Comparison of ENCODE assay signal across 14 cellular contexts in genomic region chr3:98587654-98588532, GRCh38. TPM values are rescaled to one million over a fixed set of nuclear protein-coding genes. Genes with fewer than 3 reads are reported as not detected.
A peak's percentile ranks its signal among the peaks of the same experiment; 100 is the strongest.
DNase-seq lines count a peak whose midpoint lies in the region; ATAC-seq, FAIRE-seq and TF ChIP-seq lines count a peak whose summit lies in the region.
"Had no signal": no experiment of that assay in that cellular context is flagged by ENCODE, and none has a peak within 500 bp of the region (broad histone marks: within the 10 kb centered on the region; RNA-seq: fewer than 3 reads in every experiment).

No MANE protein-coding gene starts in this region.

- 80% methylated on average over 2 of the region's 2 CpGs for WGBS in HepG2 (ENCODE audit: low lambda C conversion rate)
- 52 to 59% methylated on average over 2 of the region's 2 CpGs for WGBS in tibial nerve, 2 donors

- H3K36me3 ChIP-seq in HepG2 (replicated peaks in 1 of 2; ENCODE audit: control insufficient read depth in 1 of 2, insufficient read depth in 2 of 2, low read length in 2 of 2) (peaks cover 3 to 44% of the 10 kb centered on the region in 2 experiments; a peak in 4 of 5 replicates), tibial nerve (peaks cover 0 to 64% (median 0%) of the 10 kb centered on the region in 3 donors)

- H3K27me3 Mint-ChIP-seq in activated T-helper 17 cell treated with anti-CD3 and anti-CD28 coated beads, Interleukin-2, amount 50 U/mL, for 72 hours = no peaks in the 10 kb centered on the region
- H3K27me3 Mint-ChIP-seq: activated naive CD8-positive, alpha-beta T cell treated with anti-CD3 and anti-CD28 coated beads for 36 hours had no signal

- TF ChIP-seq CTCF in AG10803 (conservative IDR thresholded peaks at IDR 0.05; ENCODE audit: low read length) = peak; percentile 55
- peak; percentile 26 for TF ChIP-seq CTCF in HFF-Myc (IDR thresholded peaks at IDR 0.05; ENCODE audit: low read depth, low read length, missing control alignments)
- peak; percentile 28 for TF ChIP-seq CTCF in astrocyte of the spinal cord (IDR thresholded peaks at IDR 0.05; ENCODE audit: low read depth, low read length)
- TF ChIP-seq CTCF in HepG2 (CRISPR knock-in tag; IDR thresholded peaks at IDR 0.05) = 0 out of 2 replicates have a peak, but pooled peaks have one; percentile 5
- TF ChIP-seq CTCF in tibial nerve (IDR thresholded peaks at IDR 0.05) = no peak

- H2AFZ ChIP-seq in HepG2 (ENCODE audit: low read length) = no peak overlapping the region

- H3K4me3 ChIP-seq in AG10803 (ENCODE audit: low read length) = no peak overlapping the region
- no peak overlapping the region for H3K4me3 ChIP-seq in HFF-Myc (replicated peaks; ENCODE audit: low read depth, low read length)
- H3K4me3 ChIP-seq in astrocyte of the spinal cord (ENCODE audit: low read depth, low read length) = no peak overlapping the region
- no peak overlapping the region for H3K4me3 ChIP-seq in HepG2 (replicated peaks in 1 of 3; ENCODE audit: insufficient read depth in 1 of 3, low read depth in 2 of 3, low read length in 3 of 3)
- no peak overlapping the region for H3K4me3 ChIP-seq in tibial nerve

- H3K4me2 ChIP-seq in HepG2 (ENCODE audit: low read depth, low read length) = no peak overlapping the region

- intact Hi-C loops in HepG2 (cut with micrococcal nuclease; ENCODE audit: unreplicated experiment) = no loop called here
- intact Hi-C loops in head of caudate nucleus (cut with DNase I) = no loop called here

- peaks cover 16% of the 10 kb centered on the region for H3K4me1 ChIP-seq in HepG2 (ENCODE audit: insufficient read depth, low read length)
- H3K4me1 ChIP-seq in tibial nerve = peaks cover 0 to 47% (median 11%) of the 10 kb centered on the region in 4 donors

- TF ChIP-seq EP300 in HepG2 (IDR thresholded peaks at IDR 0.05; ENCODE audit: low read depth in 2 of 2, low read length in 2 of 2) (no peak), HepG2 (CRISPR knock-in tag; IDR thresholded peaks at IDR 0.05; ENCODE audit: borderline replicate concordance) (no peak), tibial nerve (IDR thresholded peaks at IDR 0.05) (no peak)

- H3K9me3 Mint-ChIP-seq in activated T-helper 17 cell treated with anti-CD3 and anti-CD28 coated beads, Interleukin-2, amount 50 U/mL, for 72 hours = no peaks in the 10 kb centered on the region
- H3K9me3 Mint-ChIP-seq: activated naive CD8-positive, alpha-beta T cell treated with anti-CD3 and anti-CD28 coated beads for 36 hours had no signal

- H3K4me3 Mint-ChIP-seq in activated T-helper 17 cell treated with anti-CD3 and anti-CD28 coated beads, Interleukin-2, amount 50 U/mL, for 72 hours = no peak overlapping the region
- H3K4me3 Mint-ChIP-seq: activated naive CD8-positive, alpha-beta T cell treated with anti-CD3 and anti-CD28 coated beads for 36 hours had no signal

- H3K9ac ChIP-seq in HepG2 (ENCODE audit: insufficient read depth, low read depth, low read length) = no peak overlapping the region

- H3K27ac ChIP-seq in HepG2 (ENCODE audit: extremely low read length, insufficient read depth, low read length) (no peak overlapping the region), tibial nerve (no peak overlapping the region)

- in situ Hi-C loops in astrocyte of the spinal cord (cut with HindIII; ENCODE audit: low sequenced_read_pairs) (no loop called here), HepG2 (cut with HindIII; ENCODE audit: extremely low pct_ligation_motif_present, low pct_unique_long_range_greater_than_20kb) (no loop called here)

- peaks cover 29% of the 10 kb centered on the region for H3K4me1 Mint-ChIP-seq in activated T-helper 17 cell treated with anti-CD3 and anti-CD28 coated beads, Interleukin-2, amount 50 U/mL, for 72 hours

- CTCF ChIA-PET in HepG2 (lab: Yijun Ruan, JAX; ENCODE audit: low intra/inter-chr PET ratio, low total read pairs) = no interaction called here

- H4K20me1 ChIP-seq in HepG2 (ENCODE audit: insufficient read depth, low read length) = 0 out of 2 replicates have a peak, but pooled peaks cover 3% of the 10 kb centered on the region

- BruUV-seq in HepG2 (replicated peaks; lab: Mats Ljungman, UMichigan) = no TSS peak

- ATAC-seq in HepG2 = no peak
- ATAC-seq in activated T-helper 17 cell treated with anti-CD3 and anti-CD28 coated beads, Interleukin-2, amount 50 U/mL, for 72 hours (replicated peaks) = no peak
- ATAC-seq: left cardiac atrium; stimulated activated naive CD8-positive, alpha-beta T cell treated with anti-CD3 and anti-CD28 coated beads, Interleukin-15, Interleukin-2, amounts not matched to agents 100 U/mL and 50 U/mL, for 24 hours had no signal

- H3K9me3 ChIP-seq in HepG2 (ENCODE audit: low read length) (no peaks in the 10 kb centered on the region), tibial nerve (no peaks in the 10 kb centered on the region)

- TF ChIP-seq POLR2A in HepG2 (IDR thresholded peaks at IDR 0.05; ENCODE audit: insufficient read depth in 1 of 2, low read depth in 2 of 2, low read length in 2 of 2) (no peak), tibial nerve (IDR thresholded peaks at IDR 0.05) (no peak)

- no peak for FAIRE-seq in HepG2 (lab: Jason Lieb, UNC)

- H3K27me3 ChIP-seq in HepG2 (ENCODE audit: control insufficient read depth in 1 of 2, insufficient read depth in 2 of 2, low read length in 2 of 2) (no peaks in the 10 kb centered on the region), tibial nerve (no peaks in the 10 kb centered on the region)

- peaks cover 13% of the 10 kb centered on the region for H3K79me2 ChIP-seq in HepG2 (ENCODE audit: insufficient read depth, low read length)

- POLR2A ChIA-PET in HepG2 (lab: Yijun Ruan, JAX) = no interaction called here

- peaks cover 99% of the 10 kb centered on the region for H3K36me3 Mint-ChIP-seq in activated T-helper 17 cell treated with anti-CD3 and anti-CD28 coated beads, Interleukin-2, amount 50 U/mL, for 72 hours (ENCODE audit: low read depth)

- DNase-seq in AG10803 (ENCODE audit: low read depth) (peak; percentile 42), HFF-Myc (ENCODE audit: extremely low read depth, low read depth) (no peak), astrocyte of the spinal cord (ENCODE audit: low read depth, low spot score) (no peak), HepG2 (ENCODE audit: low spot score) (no peak), head of caudate nucleus (no peak), KG1 (lab: John Stamatoyannopoulos, UW) (no peak), tibial nerve (ENCODE audit: low spot score in 2 of 2) (no peak)
- DNase-seq: activated CD4-positive, alpha-beta T cell treated with anti-CD3 and anti-CD28 coated beads, Interleukin-2, amount 50 U/mL, for 4 hours; activated naive CD8-positive, alpha-beta T cell treated with anti-CD3 and anti-CD28 coated beads for 36 hours; left cardiac atrium; NCI-H2171; Right ventricle myocardium superior; stimulated activated naive CD8-positive, alpha-beta T cell treated with anti-CD3 and anti-CD28 coated beads, Interleukin-15, Interleukin-2, amounts not matched to agents 100 U/mL and 50 U/mL, for 24 hours had no signal

- TF ChIP-seq RAD21 in HepG2 (CRISPR knock-in tag; IDR thresholded peaks at IDR 0.05) = no peak

- H3K27ac Mint-ChIP-seq in activated T-helper 17 cell treated with anti-CD3 and anti-CD28 coated beads, Interleukin-2, amount 50 U/mL, for 72 hours = no peak overlapping the region
- H3K27ac Mint-ChIP-seq: activated naive CD8-positive, alpha-beta T cell treated with anti-CD3 and anti-CD28 coated beads for 36 hours had no signal

RNA-seq across cellular contexts. Expression of gene CPOX, which starts 5.5 kb away (rescaled TPM):
- total RNA-seq in HepG2 (2016; rRNA removed; fragmentation: Illumina TruSeq; extraction: Trizol) = 35.2 and 37.2 TPM in 2 replicates
- total RNA-seq in HepG2 (2016; cell fraction: cytosol; rRNA removed; fragmentation: Illumina TruSeq; extraction: Trizol; ENCODE audit: low read depth) = 2.2 and 2.9 TPM in 2 replicates
- total RNA-seq in HepG2 (2016; cell fraction: insoluble cytoplasmic fraction; rRNA removed; fragmentation: Illumina TruSeq; extraction: Trizol) = 33.7 and 40.6 TPM in 2 replicates
- 9.5 and 13.0 TPM in 2 replicates for total RNA-seq in HepG2 (2016; cell fraction: membrane; rRNA removed; fragmentation: Illumina TruSeq; extraction: Trizol)
- total RNA-seq in HepG2 (2016; cell fraction: nucleus; rRNA removed; fragmentation: Illumina TruSeq; extraction: Trizol) = 28.1 and 28.5 TPM in 2 replicates
- 26.2 and 34.2 TPM in 2 replicates for polyA plus RNA-seq in HepG2 (2011; rRNA removed)
- 21.0 TPM in 2 replicates for polyA plus RNA-seq in HepG2 (2011; cell fraction: cytosol; rRNA removed)
- 32.7 and 34.4 TPM in 2 replicates for polyA plus RNA-seq in HepG2 (2011; cell fraction: nucleus; rRNA removed)
- polyA plus RNA-seq in HepG2 (2012) = 21.5 and 27.2 TPM in 2 replicates
- polyA plus RNA-seq in HepG2 (2016; cell fraction: cytosol; fragmentation: Illumina TruSeq; extraction: Trizol; ENCODE audit: low read depth) = 2.3 and 2.6 TPM in 2 replicates
- polyA plus RNA-seq in HepG2 (2016; cell fraction: insoluble cytoplasmic fraction; fragmentation: Illumina TruSeq; extraction: Trizol; ENCODE audit: low read depth) = 40.6 and 42.2 TPM in 2 replicates
- 8.5 and 8.8 TPM in 2 replicates for polyA plus RNA-seq in HepG2 (2016; cell fraction: membrane; fragmentation: Illumina TruSeq; extraction: Trizol; ENCODE audit: low read depth)
- polyA plus RNA-seq in HepG2 (2016; cell fraction: nucleus; fragmentation: Illumina TruSeq; extraction: Trizol; ENCODE audit: insufficient read depth, low read depth) = 41.9 and 42.4 TPM in 2 replicates
- 10.4 and 32.9 TPM in 2 replicates for polyA minus RNA-seq in HepG2 (2011; rRNA and poly(A)+ RNA removed; ENCODE audit: low replicate concordance)
- 21.0 and 21.9 TPM in 2 replicates for polyA minus RNA-seq in HepG2 (2011; cell fraction: cytosol; rRNA and poly(A)+ RNA removed)
- polyA minus RNA-seq in HepG2 (2011; cell fraction: nucleus; rRNA and poly(A)+ RNA removed) = 29.4 and 30.2 TPM in 2 replicates
- 10 to 100 TPM; 19.0 to 36.4 (median 23.4) TPM for total RNA-seq in tibial nerve
- 10 to 100 TPM; 64.2 to 75.9 TPM for total RNA-seq in activated T-helper 17 cell treated with anti-CD3 and anti-CD28 coated beads, Interleukin-2, amount 50 U/mL, for 72 hours

RNA-seq across cellular contexts. Expression of gene GPR15, which starts 56.1 kb away (rescaled TPM):
- not detected in 2 replicates for total RNA-seq in HepG2 (2016; rRNA removed; fragmentation: Illumina TruSeq; extraction: Trizol)
- total RNA-seq in HepG2 (2016; cell fraction: cytosol; rRNA removed; fragmentation: Illumina TruSeq; extraction: Trizol; ENCODE audit: low read depth) = not detected in 2 replicates
- not detected in 2 replicates for total RNA-seq in HepG2 (2016; cell fraction: insoluble cytoplasmic fraction; rRNA removed; fragmentation: Illumina TruSeq; extraction: Trizol)
- not detected in 2 replicates for total RNA-seq in HepG2 (2016; cell fraction: membrane; rRNA removed; fragmentation: Illumina TruSeq; extraction: Trizol)
- total RNA-seq in HepG2 (2016; cell fraction: nucleus; rRNA removed; fragmentation: Illumina TruSeq; extraction: Trizol) = not detected in 2 replicates
- polyA plus RNA-seq in HepG2 (2011; rRNA removed) = not detected in 2 replicates
- polyA plus RNA-seq in HepG2 (2011; cell fraction: cytosol; rRNA removed) = not detected in 2 replicates
- not detected in 2 replicates for polyA plus RNA-seq in HepG2 (2011; cell fraction: nucleus; rRNA removed)
- polyA plus RNA-seq in HepG2 (2012) = not detected in 2 replicates
- not detected in 2 replicates for polyA plus RNA-seq in HepG2 (2016; cell fraction: cytosol; fragmentation: Illumina TruSeq; extraction: Trizol; ENCODE audit: low read depth)
- not detected in 2 replicates for polyA plus RNA-seq in HepG2 (2016; cell fraction: insoluble cytoplasmic fraction; fragmentation: Illumina TruSeq; extraction: Trizol; ENCODE audit: low read depth)
- not detected in 2 replicates for polyA plus RNA-seq in HepG2 (2016; cell fraction: membrane; fragmentation: Illumina TruSeq; extraction: Trizol; ENCODE audit: low read depth)
- polyA plus RNA-seq in HepG2 (2016; cell fraction: nucleus; fragmentation: Illumina TruSeq; extraction: Trizol; ENCODE audit: insufficient read depth, low read depth) = not detected in 2 replicates
- polyA minus RNA-seq in HepG2 (2011; rRNA and poly(A)+ RNA removed; ENCODE audit: low replicate concordance) = not detected in 2 replicates
- not detected in 2 replicates for polyA minus RNA-seq in HepG2 (2011; cell fraction: cytosol; rRNA and poly(A)+ RNA removed)
- not detected in 2 replicates for polyA minus RNA-seq in HepG2 (2011; cell fraction: nucleus; rRNA and poly(A)+ RNA removed)
- not detected for total RNA-seq in tibial nerve
- total RNA-seq in activated T-helper 17 cell treated with anti-CD3 and anti-CD28 coated beads, Interleukin-2, amount 50 U/mL, for 72 hours = 10 to 100 TPM; 24.0 to 52.1 TPM
- total RNA-seq: Right ventricle myocardium superior had no signal

Comparison
In these comparisons a context has a peak if more than half of its experiments do, and no peak if none do; other contexts are left out.
1. CTCF ChIP-seq: peak in AG10803 (single experiment), HFF-Myc (single experiment), astrocyte of the spinal cord (single experiment) and HepG2 (single experiment); none in tibial nerve (0 of 5).
2. RNA of gene GPR15, which starts 56.1 kb away (total RNA-seq): 24.0 to 52.1 TPM in activated T-helper 17 cell treated with anti-CD3 and anti-CD28 coated beads, Interleukin-2, amount 50 U/mL, for 72 hours; not detected in HepG2 and not detected in tibial nerve; every median in the first group is over 10 times any median in the second.